In genomic region chr12:11555743-11556625, GRCh38 we compare ENCODE assay signal across 10 cellular contexts.
DNase-seq lines count a peak whose midpoint lies in the region; ATAC-seq, FAIRE-seq and TF ChIP-seq lines count a peak whose summit lies in the region.
"Had no signal": no experiment of that assay in that cellular context is flagged by ENCODE, and none has a peak within 500 bp of the region (broad histone marks: within the 10 kb centered on the region; RNA-seq: fewer than 3 reads in every experiment).

No MANE protein-coding gene starts in this region.

- BruUV-seq in K562 (replicated peaks; lab: Mats Ljungman, UMichigan): no TSS peak

- no peaks in the 10 kb centered on the region for H3K79me2 ChIP-seq in K562 (ENCODE audit: control insufficient read depth, insufficient read depth, low read length)

- WGBS in K562 (ENCODE audit: insufficient coverage, low coverage, missing lambda C conversion rate): 2% methylated on average over 9 of the region's 11 CpGs

- POLR2A ChIA-PET in K562 (lab: Yijun Ruan, JAX): no interaction called here

- peaks cover 0 to 3% of the 10 kb centered on the region in 2 experiments; a peak in 3 of 5 replicates for H3K27me3 ChIP-seq in K562 (ENCODE audit: control insufficient read depth in 2 of 2, insufficient read depth in 2 of 2, low read length in 2 of 2)

- no peaks in the 10 kb centered on the region for H3K36me3 Mint-ChIP-seq in nephron (ENCODE audit: low read depth)

- H3K9me3 Mint-ChIP-seq in nephron: no peaks in the 10 kb centered on the region

- no peak for ATAC-seq in K562
- no peak for ATAC-seq in HG02588 (IDR thresholded peaks at IDR 0.05; ENCODE audit: unreplicated experiment)

- intact Hi-C loops in K562 (cut with micrococcal nuclease): loop anchor here (10.0 kb wide), 1 partner anchor 479 kb away; no protein-coding TSS in a partner anchor

- H3K27ac ChIP-seq in K562 (ENCODE audit: extremely low read depth, low read depth, low read length): no peak overlapping the region
- H3K27ac ChIP-seq: SK-N-MC had no signal

- TF ChIP-seq POLR2A in K562 (conservative IDR thresholded peaks at IDR 0.05) (no peak), H54 (IDR thresholded peaks at IDR 0.05; ENCODE audit: low read depth, low read length) (no peak)

- DNase-seq in DMS79 (lab: John Stamatoyannopoulos, UW): peak; percentile 17
- DNase-seq in LoVo (ENCODE audit: low spot score): peak; percentile 24
- DNase-seq in K562 (ENCODE audit: extremely low read depth in 1 of 4, low spot score in 3 of 4): peak in 1 of 4 experiments; percentile 6
- DNase-seq in H54 (ENCODE audit: insufficient read length, low spot score): no peak
- DNase-seq in NCI-H1048 (lab: John Stamatoyannopoulos, UW): no peak
- DNase-seq in AML-193 (lab: John Stamatoyannopoulos, UW): no peak

- H3K4me1 ChIP-seq in K562 (replicated peaks in 1 of 2; ENCODE audit: control insufficient read depth in 2 of 2, insufficient read depth in 2 of 2, low read length in 2 of 2): no peaks in the 10 kb centered on the region

- FAIRE-seq in K562 (lab: Jason Lieb, UNC) (no peak), H54 (lab: Jason Lieb, UNC) (no peak)
- FAIRE-seq: colon had no signal

- TF ChIP-seq CTCF in K562 (IDR thresholded peaks at IDR 0.05 in 2 of 3, conservative IDR thresholded peaks at IDR 0.05 in 1 of 3; ENCODE audit: insufficient read depth in 2 of 3, low read depth in 1 of 3, low read length in 3 of 3) (no peak), nephron (IDR thresholded peaks at IDR 0.05; ENCODE audit: unreplicated experiment in 3 of 3) (no peak)

- no peaks in the 10 kb centered on the region for H3K9me3 ChIP-seq in K562 (replicated peaks; ENCODE audit: control insufficient read depth, insufficient read depth, low read depth, low read length)

- H3K36me3 ChIP-seq in K562 (ENCODE audit: control insufficient read depth, insufficient read depth, low read length): no peaks in the 10 kb centered on the region

- no peak for TF ChIP-seq RAD21 in K562 (CRISPR knock-in tag; conservative IDR thresholded peaks at IDR 0.05 in 1 of 2, IDR thresholded peaks at IDR 0.05 in 1 of 2)

- no peak overlapping the region for H2AFZ ChIP-seq in K562 (ENCODE audit: low read depth, low read length)

- peak overlapping the region in 2 of 3 experiments; percentile 55 to 56 for H3K27ac Mint-ChIP-seq in nephron

- no peak for TF ChIP-seq EP300 in K562 (IDR thresholded peaks at IDR 0.05; ENCODE audit: low read length)

- H4K20me1 ChIP-seq in K562 (replicated peaks; ENCODE audit: control insufficient read depth, insufficient read depth, low read length): no peaks in the 10 kb centered on the region

- no peaks in the 10 kb centered on the region for H3K9me1 ChIP-seq in K562 (ENCODE audit: control insufficient read depth, insufficient read depth, low read length)

- peak overlapping the region in 2 of 3 experiments; percentile 6 to 40 for H3K4me3 Mint-ChIP-seq in nephron

- no peak overlapping the region for H3K9ac ChIP-seq in K562 (ENCODE audit: insufficient read depth in 1 of 2, low read depth in 2 of 2, low read length in 2 of 2)

- in situ Hi-C loops in K562 (cut with MboI): loop anchor here (25.0 kb wide), 2 partner anchors 781 to 1156 kb away; partner anchors contain the start of gene CDKN1B

- no peak overlapping the region for H3K4me2 ChIP-seq in K562 (ENCODE audit: insufficient read depth, low read length)

- H3K4me3 ChIP-seq in K562: no peak overlapping the region
- H3K4me3 ChIP-seq: SK-N-MC had no signal

- CTCF ChIA-PET in K562 (lab: Yijun Ruan, JAX; ENCODE audit: low intra/inter-chr PET ratio): interaction anchor here (0.6 kb wide), 1 partner anchor 487 kb away, joined by 3 read pairs; no protein-coding TSS in a partner anchor

- no peaks in the 10 kb centered on the region for H3K27me3 Mint-ChIP-seq in nephron (ENCODE audit: low read depth)

- H3K4me1 Mint-ChIP-seq in nephron: peaks cover 11% of the 10 kb centered on the region

TF ChIP-seq in K562, 482 proteins besides CTCF, POLR2A, EP300 and RAD21:
- TF ChIP-seq ARID1B (IDR thresholded peaks at IDR 0.05): no peak
- no peak for TF ChIP-seq CBX5 (IDR thresholded peaks at IDR 0.05; ENCODE audit: borderline replicate concordance, low read depth)
- no peak for TF ChIP-seq POLR3A (IDR thresholded peaks at IDR 0.05; ENCODE audit: borderline replicate concordance, extremely low read depth, insufficient read depth, insufficient read length)
- TF ChIP-seq ZBTB17 (CRISPR knock-in tag; IDR thresholded peaks at IDR 0.05): no peak
- peak; percentile 97 for TF ChIP-seq HMBOX1 (IDR thresholded peaks at IDR 0.05)
- TF ChIP-seq RNF2 (IDR thresholded peaks at IDR 0.05): peak; percentile 22; the same call in 1 of the 2 replicates
- TF ChIP-seq SRF (CRISPR knock-in tag; IDR thresholded peaks at IDR 0.05): no peak
- TF ChIP-seq KDM1A (IDR thresholded peaks at IDR 0.05): no peak
- TF ChIP-seq RFX7 (CRISPR knock-in tag; IDR thresholded peaks at IDR 0.05): no peak
- TF ChIP-seq PTRF (tag; IDR thresholded peaks at IDR 0.05): no peak
- no peak for TF ChIP-seq SNRNP70 (optimal IDR thresholded peaks at IDR 0.05; ENCODE audit: low read depth, low read length)
- no peak for TF ChIP-seq TAF9B (IDR thresholded peaks at IDR 0.05; ENCODE audit: partially characterized antibody)
- no peak for TF ChIP-seq PRPF4 (IDR thresholded peaks at IDR 0.05; ENCODE audit: insufficient read depth, low read depth, low read length, poor library complexity, severe bottlenecking)
- TF ChIP-seq SMARCB1 (IDR thresholded peaks at IDR 0.05; ENCODE audit: insufficient read length, low read depth): no peak
- no peak for TF ChIP-seq SRSF3 (IDR thresholded peaks at IDR 0.05; ENCODE audit: insufficient read depth, low read length)
- no peak for TF ChIP-seq MCM3 (IDR thresholded peaks at IDR 0.05)

Comparison
In these comparisons a context has a peak if more than half of its experiments do, and no peak if none do; other contexts are left out.
1. DNase-seq: peak in DMS79 (single experiment) and LoVo (single experiment); none in H54 (single experiment), NCI-H1048 (single experiment) and AML-193 (0 of 2).